Comparison of ENCODE assay signal across 17 cellular contexts in genomic region chr10:48594799-48595198, GRCh38. TPM values are rescaled to one million over a fixed set of nuclear protein-coding genes. Genes with fewer than 3 reads are reported as not detected.
A peak's percentile ranks its signal among the peaks of the same experiment; 100 is the strongest.
DNase-seq lines count a peak whose midpoint lies in the region; ATAC-seq and TF ChIP-seq lines count a peak whose summit lies in the region.
"Had no signal": no experiment of that assay in that cellular context is flagged by ENCODE, and none has a peak within 500 bp of the region (broad histone marks: within the 10 kb centered on the region; RNA-seq: fewer than 3 reads in every experiment).

No MANE protein-coding gene starts in this region.

- H3K9me3 ChIP-seq in tibial artery = no peaks in the 10 kb centered on the region
- H3K9me3 ChIP-seq: A549, left ventricle myocardium inferior had no signal

- no peak overlapping the region for H3K27ac Mint-ChIP-seq in progenitor cell of endocrine pancreas
- H3K27ac Mint-ChIP-seq: activated naive CD8-positive, alpha-beta T cell had no signal

- H3K27me3 ChIP-seq in tibial artery = no peaks in the 10 kb centered on the region

- H3K4me1 Mint-ChIP-seq in progenitor cell of endocrine pancreas (ENCODE audit: low read depth) = peaks cover 38% of the 10 kb centered on the region

- peaks cover 4% of the 10 kb centered on the region for H3K27me3 Mint-ChIP-seq in progenitor cell of endocrine pancreas
- H3K27me3 Mint-ChIP-seq: activated naive CD8-positive, alpha-beta T cell had no signal

- no peaks in the 10 kb centered on the region for H3K4me1 ChIP-seq in tibial artery

- TF ChIP-seq CTCF in progenitor cell of endocrine pancreas (IDR thresholded peaks at IDR 0.05; ENCODE audit: unreplicated experiment) (no peak), tibial artery (IDR thresholded peaks at IDR 0.05) (no peak)

- H3K36me3 Mint-ChIP-seq in progenitor cell of endocrine pancreas (ENCODE audit: insufficient read depth) = no peaks in the 10 kb centered on the region
- H3K36me3 Mint-ChIP-seq: activated naive CD8-positive, alpha-beta T cell; naive B cell had no signal

- no peak overlapping the region for H3K4me3 ChIP-seq in tibial artery
- H3K4me3 ChIP-seq: A549, left ventricle myocardium inferior had no signal

- peak overlapping the region; percentile 1 for H3K4me3 Mint-ChIP-seq in progenitor cell of endocrine pancreas (ENCODE audit: low read depth)
- H3K4me3 Mint-ChIP-seq: activated naive CD8-positive, alpha-beta T cell; activated T-cell treated with anti-CD3 and anti-CD28 coated beads, Interleukin-2, amount 50 U/mL, for 4 hours; naive B cell had no signal

- H3K27ac ChIP-seq in caudate nucleus (ENCODE audit: low read depth, low read length) (peak overlapping the region; percentile 33), tibial artery (no peak overlapping the region)
- H3K27ac ChIP-seq: A549, left ventricle myocardium inferior had no signal

- H3K9me3 Mint-ChIP-seq in progenitor cell of endocrine pancreas (ENCODE audit: low read depth) = no peaks in the 10 kb centered on the region
- H3K9me3 Mint-ChIP-seq: activated T-cell treated with anti-CD3 and anti-CD28 coated beads, Interleukin-2, amount 50 U/mL, for 4 hours; naive B cell had no signal

- peak; percentile 6 to 68 for DNase-seq in NCI-H2081 (lab: John Stamatoyannopoulos, UW)
- no peak for DNase-seq in NCI-H2081 treated with DMSO at 0.1 percent for 48 hours (lab: John Stamatoyannopoulos, UW)
- DNase-seq in NCI-H146 treated with DMSO at 0.1 percent for 48 hours (lab: John Stamatoyannopoulos, UW; ENCODE audit: unreplicated experiment) = peak; percentile 96
- DNase-seq in caudate nucleus (lab: John Stamatoyannopoulos, UW) = no peak
- no peak for DNase-seq in progenitor cell of endocrine pancreas (ENCODE audit: low spot score, unreplicated experiment)
- no peak for DNase-seq in tibial artery
- no peak for DNase-seq in NCI-H2227 treated with DMSO at 0.1 percent for 48 hours (lab: John Stamatoyannopoulos, UW)
- DNase-seq: activated CD4-positive, alpha-beta T cell treated with anti-CD3 and anti-CD28 coated beads for 48 hours; activated T-cell treated with anti-CD3 and anti-CD28 coated beads, Interleukin-2, amount 50 U/mL, for 4 hours; effector CD8-positive, alpha-beta T cell; left ventricle myocardium inferior; naive B cell; SHP77 treated with DMSO at 0.1 percent for 48 hours had no signal

- no peaks in the 10 kb centered on the region for H3K36me3 ChIP-seq in tibial artery
- H3K36me3 ChIP-seq: left ventricle myocardium inferior had no signal

- no peak for ATAC-seq in HG02938 (IDR thresholded peaks at IDR 0.05; ENCODE audit: unreplicated experiment)
- ATAC-seq: A549; activated T-cell treated with anti-CD3 and anti-CD28 coated beads, Interleukin-2, amount 50 U/mL, for 4 hours; HepG2 had no signal

- intact Hi-C loops in tibial artery (cut with DNase I; ENCODE audit: low total_unique reads) = no loop called here

RNA-seq across cellular contexts. Expression of gene ARHGAP22, which starts 10.1 kb away (rescaled TPM):
- total RNA-seq in progenitor cell of endocrine pancreas = 3.8 and 4.7 TPM in 2 replicates

Comparison
In these comparisons a context has a peak if more than half of its experiments do, and no peak if none do; other contexts are left out.
1. DNase-seq: peak in NCI-H2081 (2 of 2) and NCI-H146 treated with DMSO at 0.1 percent for 48 hours (single experiment); none in NCI-H2081 treated with DMSO at 0.1 percent for 48 hours (single experiment), caudate nucleus (0 of 61), progenitor cell of endocrine pancreas (single experiment), tibial artery (0 of 2) and NCI-H2227 treated with DMSO at 0.1 percent for 48 hours (single experiment).